In genomic region chr2:44453289-44453688, GRCh38 we compare ENCODE assay signal across 34 cellular contexts.
"Had no signal": no experiment of that assay in that cellular context is flagged by ENCODE, and none has a peak within 500 bp of the region (broad histone marks: within the 10 kb centered on the region; RNA-seq: fewer than 3 reads in every experiment).

No MANE protein-coding gene starts in this region.

- H3K27ac Mint-ChIP-seq: activated B cell treated with CpG ODN at 0.5 μM for 24 hours; activated CD4-positive, alpha-beta memory T cell treated with anti-CD3 and anti-CD28 coated beads, Interleukin-2, amount 10 ng/mL, durations not matched to agents 7 days and 5 days; activated CD4-positive, alpha-beta T cell treated with anti-CD3 and anti-CD28 coated beads, Interleukin-2, amount 10 ng/mL, durations not matched to agents 7 days and 5 days; activated CD8-positive, alpha-beta memory T cell treated with anti-CD3 and anti-CD28 coated beads, Interleukin-2, amount 10 ng/mL, durations not matched to agents 7 days and 5 days; activated CD8-positive, alpha-beta T cell treated with anti-CD3 and anti-CD28 coated beads, Interleukin-2, amount 10 ng/mL, durations not matched to agents 7 days and 5 days; activated naive CD4-positive, alpha-beta T cell treated with anti-CD3 and anti-CD28 coated beads, Interleukin-2, amount 10 ng/mL, durations not matched to agents 7 days and 5 days; activated naive CD4-positive, alpha-beta T cell treated with anti-CD3 and anti-CD28 coated beads, Interleukin-2, amount 50 U/mL, for 24 hours; activated naive CD8-positive, alpha-beta T cell; activated naive CD8-positive, alpha-beta T cell treated with anti-CD3 and anti-CD28 coated beads, Interleukin-2, amount 10 ng/mL, durations not matched to agents 7 days and 5 days; activated naive CD8-positive, alpha-beta T cell treated with anti-CD3 and anti-CD28 coated beads, Interleukin-2, amount 50 U/mL, for 24 hours; activated T-cell treated with anti-CD3 and anti-CD28 coated beads, Interleukin-2, amount 50 U/mL, for 24 hours; activated T-helper 2 cell treated with anti-CD3 and anti-CD28 coated beads, Interferon-gamma antibody, Interleukin-2, Interleukin-4, amounts not matched to agents 10 μg/mL and 5 μg/mL and 100 μg/mL, durations not matched to agents 14 hours and 24 hours and 36 hours; brain; T-helper 1 cell treated with Interleukin-12 subunit alpha and Interleukin-12 subunit beta and Interleukin-4 antibody, amounts not matched to agents 30 μg/mL and 1 μg/mL, for 36 hours; T-helper 2 cell treated with Interferon-gamma antibody and Interleukin-4, amounts not matched to agents 5 μg/mL and 100 μg/mL, for 36 hours had no signal

- H3K9me3 Mint-ChIP-seq: activated B cell treated with CpG ODN at 0.5 μM for 24 hours; activated CD4-positive, alpha-beta memory T cell treated with anti-CD3 and anti-CD28 coated beads, Interleukin-2, amount 10 ng/mL, durations not matched to agents 7 days and 5 days; activated CD4-positive, alpha-beta T cell treated with anti-CD3 and anti-CD28 coated beads, Interleukin-2, amount 10 ng/mL, durations not matched to agents 7 days and 5 days; activated naive CD4-positive, alpha-beta T cell treated with anti-CD3 and anti-CD28 coated beads, Interleukin-2, amount 10 ng/mL, durations not matched to agents 7 days and 5 days; activated naive CD4-positive, alpha-beta T cell treated with anti-CD3 and anti-CD28 coated beads, Interleukin-2, amount 50 U/mL, for 24 hours; activated naive CD8-positive, alpha-beta T cell treated with anti-CD3 and anti-CD28 coated beads, Interleukin-2, amount 10 ng/mL, durations not matched to agents 7 days and 5 days; activated naive CD8-positive, alpha-beta T cell treated with anti-CD3 and anti-CD28 coated beads, Interleukin-2, amount 50 U/mL, for 24 hours; activated T-cell treated with anti-CD3 and anti-CD28 coated beads, Interleukin-2, amount 50 U/mL, for 24 hours; activated T-helper 2 cell treated with anti-CD3 and anti-CD28 coated beads, Interferon-gamma antibody, Interleukin-2, Interleukin-4, amounts not matched to agents 10 μg/mL and 5 μg/mL and 100 μg/mL, durations not matched to agents 14 hours and 24 hours and 36 hours; brain; T-helper 1 cell treated with Interleukin-12 subunit alpha and Interleukin-12 subunit beta and Interleukin-4 antibody, amounts not matched to agents 30 μg/mL and 1 μg/mL, for 36 hours; T-helper 2 cell treated with Interferon-gamma antibody and Interleukin-4, amounts not matched to agents 5 μg/mL and 100 μg/mL, for 36 hours had no signal

- H3K27me3 Mint-ChIP-seq: activated B cell treated with CpG ODN at 0.5 μM for 24 hours; activated CD4-positive, alpha-beta memory T cell treated with anti-CD3 and anti-CD28 coated beads, Interleukin-2, amount 10 ng/mL, durations not matched to agents 7 days and 5 days; activated CD4-positive, alpha-beta T cell treated with anti-CD3 and anti-CD28 coated beads, Interleukin-2, amount 10 ng/mL, durations not matched to agents 7 days and 5 days; activated CD8-positive, alpha-beta memory T cell treated with anti-CD3 and anti-CD28 coated beads, Interleukin-2, amount 10 ng/mL, durations not matched to agents 7 days and 5 days; activated naive CD4-positive, alpha-beta T cell treated with anti-CD3 and anti-CD28 coated beads, Interleukin-2, amount 10 ng/mL, durations not matched to agents 7 days and 5 days; activated naive CD4-positive, alpha-beta T cell treated with anti-CD3 and anti-CD28 coated beads, Interleukin-2, amount 50 U/mL, for 24 hours; activated naive CD8-positive, alpha-beta T cell; activated naive CD8-positive, alpha-beta T cell treated with anti-CD3 and anti-CD28 coated beads, Interleukin-2, amount 10 ng/mL, durations not matched to agents 7 days and 5 days; activated naive CD8-positive, alpha-beta T cell treated with anti-CD3 and anti-CD28 coated beads, Interleukin-2, amount 50 U/mL, for 24 hours; activated T-cell treated with anti-CD3 and anti-CD28 coated beads, Interleukin-2, amount 50 U/mL, for 24 hours had no signal

- H3K27me3 ChIP-seq: ascending aorta, cardiac muscle cell had no signal

- H3K4me3 Mint-ChIP-seq: activated B cell treated with CpG ODN at 0.5 μM for 24 hours; activated CD4-positive, alpha-beta memory T cell treated with anti-CD3 and anti-CD28 coated beads, Interleukin-2, amount 10 ng/mL, durations not matched to agents 7 days and 5 days; activated CD4-positive, alpha-beta T cell treated with anti-CD3 and anti-CD28 coated beads, Interleukin-2, amount 10 ng/mL, durations not matched to agents 7 days and 5 days; activated CD8-positive, alpha-beta memory T cell treated with anti-CD3 and anti-CD28 coated beads, Interleukin-2, amount 10 ng/mL, durations not matched to agents 7 days and 5 days; activated CD8-positive, alpha-beta T cell treated with anti-CD3 and anti-CD28 coated beads, Interleukin-2, amount 10 ng/mL, durations not matched to agents 7 days and 5 days; activated naive CD4-positive, alpha-beta T cell treated with anti-CD3 and anti-CD28 coated beads, Interleukin-2, amount 10 ng/mL, durations not matched to agents 7 days and 5 days; activated naive CD4-positive, alpha-beta T cell treated with anti-CD3 and anti-CD28 coated beads, Interleukin-2, amount 50 U/mL, for 24 hours; activated naive CD8-positive, alpha-beta T cell; activated naive CD8-positive, alpha-beta T cell treated with anti-CD3 and anti-CD28 coated beads, Interleukin-2, amount 10 ng/mL, durations not matched to agents 7 days and 5 days; activated naive CD8-positive, alpha-beta T cell treated with anti-CD3 and anti-CD28 coated beads, Interleukin-2, amount 50 U/mL, for 24 hours; activated T-cell treated with anti-CD3 and anti-CD28 coated beads, Interleukin-2, amount 50 U/mL, for 24 hours; brain; T-helper 1 cell treated with Interleukin-12 subunit alpha and Interleukin-12 subunit beta and Interleukin-4 antibody, amounts not matched to agents 30 μg/mL and 1 μg/mL, for 36 hours; T-helper 2 cell treated with Interferon-gamma antibody and Interleukin-4, amounts not matched to agents 5 μg/mL and 100 μg/mL, for 36 hours had no signal

- H3K9me3 ChIP-seq: ascending aorta had no signal

- FAIRE-seq: bronchial epithelial cell had no signal

- ATAC-seq: activated CD8-positive, alpha-beta memory T cell treated with anti-CD3 and anti-CD28 coated beads, Interleukin-2, amount 10 ng/mL, durations not matched to agents 7 days and 5 days; activated CD8-positive, alpha-beta T cell treated with anti-CD3 and anti-CD28 coated beads, Interleukin-2, amount 10 ng/mL, durations not matched to agents 7 days and 5 days; activated naive CD8-positive, alpha-beta T cell treated with anti-CD3 and anti-CD28 coated beads, Interleukin-2, amount 50 U/mL, for 24 hours had no signal

- H3K27ac ChIP-seq: ascending aorta, cardiac muscle cell, VCaP had no signal

- H3K36me3 Mint-ChIP-seq: activated CD8-positive, alpha-beta memory T cell treated with anti-CD3 and anti-CD28 coated beads, Interleukin-2, amount 10 ng/mL, durations not matched to agents 7 days and 5 days; activated naive CD4-positive, alpha-beta T cell treated with anti-CD3 and anti-CD28 coated beads, Interleukin-2, amount 10 ng/mL, durations not matched to agents 7 days and 5 days; activated naive CD8-positive, alpha-beta T cell treated with anti-CD3 and anti-CD28 coated beads, Interleukin-2, amount 10 ng/mL, durations not matched to agents 7 days and 5 days; brain had no signal

- H3K4me1 ChIP-seq: ascending aorta had no signal

- DNase-seq: activated B cell treated with CpG ODN at 0.5 μM for 24 hours; activated CD4-positive, alpha-beta memory T cell treated with anti-CD3 and anti-CD28 coated beads, Interleukin-2, amount 10 ng/mL, durations not matched to agents 7 days and 5 days; activated CD4-positive, alpha-beta T cell treated with anti-CD3 and anti-CD28 coated beads for 48 hours; activated CD4-positive, alpha-beta T cell treated with anti-CD3 and anti-CD28 coated beads, Interleukin-2, amount 10 ng/mL, durations not matched to agents 7 days and 5 days; activated CD4-positive, alpha-beta T cell treated with anti-CD3 and anti-CD28 coated beads, Interleukin-2, amount 50 U/mL, for 48 hours; activated CD4-positive, CD25-positive, alpha-beta regulatory T cell treated with anti-CD3 and anti-CD28 coated beads, Interleukin-2, amount 50 U/mL, for 72 hours; activated CD8-positive, alpha-beta memory T cell treated with anti-CD3 and anti-CD28 coated beads for 24 hours; activated CD8-positive, alpha-beta memory T cell treated with anti-CD3 and anti-CD28 coated beads, Interleukin-2, amount 10 ng/mL, durations not matched to agents 7 days and 5 days; activated CD8-positive, alpha-beta memory T cell treated with anti-CD3 and anti-CD28 coated beads, Interleukin-2, amount 50 U/mL, for 48 hours; activated CD8-positive, alpha-beta T cell treated with anti-CD3 and anti-CD28 coated beads, Interleukin-2, amount 10 ng/mL, durations not matched to agents 7 days and 5 days; activated effector memory CD4-positive, alpha-beta T cell treated with Interleukin-2 at 50 U/mL for 16 hours; activated gamma-delta T cell; activated naive CD4-positive, alpha-beta T cell treated with anti-CD3 and anti-CD28 coated beads, Interleukin-2, amount 10 ng/mL, durations not matched to agents 7 days and 5 days; activated naive CD4-positive, alpha-beta T cell treated with Interleukin-2 at 50 U/mL for 16 hours; activated naive CD8-positive, alpha-beta T cell treated with anti-CD3 and anti-CD28 coated beads, Interleukin-2, amount 10 ng/mL, durations not matched to agents 7 days and 5 days; activated naive CD8-positive, alpha-beta T cell treated with anti-CD3 and anti-CD28 coated beads, Interleukin-2, amount 50 U/mL, for 24 hours; activated T-cell treated with anti-CD3 and anti-CD28 coated beads, Interleukin-2, amount 50 U/mL, for 24 hours; activated T-cell treated with anti-CD3 and anti-CD28 coated beads, Interleukin-2, amount 50 U/mL, for 48 hours; amygdala; anterior cingulate cortex; central memory CD4-positive, alpha-beta T cell; T-helper 1 cell; T-helper 2 cell; T-helper 9 cell had no signal

- H3K4me3 ChIP-seq: ascending aorta, cardiac muscle cell had no signal

- H3K36me3 ChIP-seq: ascending aorta, cardiac muscle cell had no signal

- H3K4me1 Mint-ChIP-seq: activated B cell treated with CpG ODN at 0.5 μM for 24 hours; activated CD4-positive, alpha-beta memory T cell treated with anti-CD3 and anti-CD28 coated beads, Interleukin-2, amount 10 ng/mL, durations not matched to agents 7 days and 5 days; activated CD4-positive, alpha-beta T cell treated with anti-CD3 and anti-CD28 coated beads, Interleukin-2, amount 10 ng/mL, durations not matched to agents 7 days and 5 days; activated CD8-positive, alpha-beta memory T cell treated with anti-CD3 and anti-CD28 coated beads, Interleukin-2, amount 10 ng/mL, durations not matched to agents 7 days and 5 days; activated naive CD4-positive, alpha-beta T cell treated with anti-CD3 and anti-CD28 coated beads, Interleukin-2, amount 10 ng/mL, durations not matched to agents 7 days and 5 days; activated naive CD4-positive, alpha-beta T cell treated with anti-CD3 and anti-CD28 coated beads, Interleukin-2, amount 50 U/mL, for 24 hours; activated naive CD8-positive, alpha-beta T cell treated with anti-CD3 and anti-CD28 coated beads, Interleukin-2, amount 10 ng/mL, durations not matched to agents 7 days and 5 days; activated naive CD8-positive, alpha-beta T cell treated with anti-CD3 and anti-CD28 coated beads, Interleukin-2, amount 50 U/mL, for 24 hours had no signal
